In genomic region chr9:34675874-34676273, GRCh38 we compare ENCODE assay signal across 27 cellular contexts. TPM values are rescaled to one million over a fixed set of nuclear protein-coding genes. Genes with fewer than 3 reads are reported as not detected.
"Had no signal": no experiment of that assay in that cellular context is flagged by ENCODE, and none has a peak within 500 bp of the region (broad histone marks: within the 10 kb centered on the region; RNA-seq: fewer than 3 reads in every experiment).

No MANE protein-coding gene starts in this region.

- H3K9me3 ChIP-seq: heart left ventricle, sigmoid colon, testis, vagina had no signal

- H3K27ac ChIP-seq: heart left ventricle, sigmoid colon, testis, vagina had no signal

- ATAC-seq: activated CD8-positive, alpha-beta T cell treated with anti-CD3 and anti-CD28 coated beads, Interleukin-2, amount 10 ng/mL, durations not matched to agents 7 days and 5 days had no signal

- FAIRE-seq: endometrium, islet of Langerhans had no signal

- H3K36me3 ChIP-seq: heart left ventricle, vagina had no signal

- H3K4me1 ChIP-seq: heart left ventricle, sigmoid colon, testis, vagina had no signal

- H3K27me3 ChIP-seq: heart left ventricle, sigmoid colon, testis, vagina had no signal

- H3K4me3 ChIP-seq: heart left ventricle, sigmoid colon, testis, vagina had no signal

- DNase-seq: activated CD4-positive, alpha-beta T cell treated with anti-CD3 and anti-CD28 coated beads for 1 hour; activated CD4-positive, alpha-beta T cell treated with anti-CD3 and anti-CD28 coated beads, Interleukin-2, amount 50 U/mL, for 1 hour; activated CD8-positive, alpha-beta T cell treated with anti-CD3 and anti-CD28 coated beads, Interleukin-2, amount 10 ng/mL, durations not matched to agents 7 days and 5 days; activated gamma-delta T cell; activated naive CD4-positive, alpha-beta T cell treated with anti-CD3 and anti-CD28 coated beads, Interleukin-2, amount 50 U/mL, for 16 hours; activated naive CD8-positive, alpha-beta T cell treated with anti-CD3 and anti-CD28 coated beads, Interleukin-2, amount 50 U/mL, for 24 hours; aorta; effector CD4-positive, alpha-beta T cell; erythroblast; heart left ventricle; sigmoid colon; stimulated activated CD4-positive, alpha-beta T cell treated with anti-CD3 and anti-CD28 coated beads, Interleukin-2, amount 100 ng/mL, for 48 hours; stimulated activated CD8-positive, alpha-beta memory T cell treated with anti-CD3 and anti-CD28 coated beads, Interleukin-4, amount 100 ng/mL, for 48 hours; testis; trophoblast cell had no signal

RNA-seq across cellular contexts. Expression of gene CCL27, which starts 13.4 kb away (rescaled TPM):
- total RNA-seq: activated CD8-positive, alpha-beta T cell treated with anti-CD3 and anti-CD28 coated beads, Interleukin-2, amount 10 ng/mL, durations not matched to agents 7 days and 5 days; aorta; cardiac septum; chondrocyte; fibroblast of villous mesenchyme; myocyte; renal cortical epithelial cell; sigmoid colon; vagina had no signal
- polyA plus RNA-seq: aorta had no signal

RNA-seq across cellular contexts. Expression of gene CCL19, which starts 15.2 kb away (rescaled TPM):
- total RNA-seq: activated CD8-positive, alpha-beta T cell treated with anti-CD3 and anti-CD28 coated beads, Interleukin-2, amount 10 ng/mL, durations not matched to agents 7 days and 5 days; activated T-helper 1 cell treated with anti-CD3 and anti-CD28 coated beads, Interleukin-12 subunit alpha, Interleukin-12 subunit beta, Interleukin-2, Interleukin-4 antibody, amounts not matched to agents 30 ng/mL and 10 ng/mL and 1 ng/mL, durations not matched to agents 14 hours and 24 hours and 36 hours; chondrocyte; fibroblast of villous mesenchyme; mononuclear cell; myocyte; renal cortical epithelial cell; T-helper 2 cell treated with Interferon-gamma antibody and Interleukin-4, amounts not matched to agents 100 ng/mL and 5 ng/mL, for 36 hours; testis had no signal
- polyA plus RNA-seq: neural cell had no signal

RNA-seq across cellular contexts. Expression of gene CCL21, which starts 34.1 kb away (rescaled TPM):
- total RNA-seq: activated CD8-positive, alpha-beta T cell treated with anti-CD3 and anti-CD28 coated beads, Interleukin-2, amount 10 ng/mL, durations not matched to agents 7 days and 5 days; activated T-helper 1 cell treated with anti-CD3 and anti-CD28 coated beads, Interleukin-12 subunit alpha, Interleukin-12 subunit beta, Interleukin-2, Interleukin-4 antibody, amounts not matched to agents 30 ng/mL and 10 ng/mL and 1 ng/mL, durations not matched to agents 14 hours and 24 hours and 36 hours; chondrocyte; fibroblast of villous mesenchyme; mononuclear cell; myocyte; renal cortical epithelial cell; T-helper 2 cell treated with Interferon-gamma antibody and Interleukin-4, amounts not matched to agents 100 ng/mL and 5 ng/mL, for 36 hours had no signal
- polyA plus RNA-seq: neural cell had no signal
